Comparison of ENCODE assay signal across 9 cellular contexts in genomic region chr19:12669272-12670158, GRCh38. TPM values are rescaled to one million over a fixed set of nuclear protein-coding genes. Genes with fewer than 3 reads are reported as not detected.
DNase-seq lines count a peak whose midpoint lies in the region; ATAC-seq, FAIRE-seq and TF ChIP-seq lines count a peak whose summit lies in the region.
"Had no signal": no experiment of that assay in that cellular context is flagged by ENCODE, and none has a peak within 500 bp of the region (broad histone marks: within the 10 kb centered on the region; RNA-seq: fewer than 3 reads in every experiment).

No MANE protein-coding gene starts in this region.

- no peaks in the 10 kb centered on the region for H3K9me3 ChIP-seq in HepG2 (ENCODE audit: low read length)

- POLR2A ChIA-PET in HepG2 (lab: Yijun Ruan, JAX) = interaction anchor here (0.9 to 1.9 kb wide), 9 partner anchors 9 to 174 kb away, joined by 3 to 16 read pairs (median 4); partner anchors contain the start of genes DHPS, GET3, ZNF490 and ZNF791

- DNase-seq in COR-L47 (lab: John Stamatoyannopoulos, UW) (peak; percentile 65), NCI-H526 treated with DMSO at 0.1 percent for 48 hours (lab: John Stamatoyannopoulos, UW) (peak; percentile 69), dermis microvascular lymphatic vessel endothelial cell (ENCODE audit: low read depth in 2 of 2) (peak; percentile 83 to 89), HepG2 (ENCODE audit: low spot score) (peak; percentile 67)
- DNase-seq in activated CD4-positive, alpha-beta T cell treated with anti-CD3 and anti-CD28 coated beads, Interleukin-2, amount 50 U/mL, for 24 hours (ENCODE audit: low read depth in 1 of 2, low spot score in 1 of 2) = peak; percentile 63 to 70
- peak; percentile 67 to 73 for DNase-seq in stimulated activated CD4-positive, alpha-beta T cell treated with anti-CD3 and anti-CD28 coated beads, Interleukin-2, amount 100 ng/mL, for 48 hours

- peak overlapping the region; percentile 93 for H3K9ac ChIP-seq in HepG2 (ENCODE audit: insufficient read depth, low read depth, low read length)

- H3K4me3 ChIP-seq in HepG2 (replicated peaks in 1 of 3; ENCODE audit: insufficient read depth in 1 of 3, low read depth in 2 of 3, low read length in 3 of 3) = peak overlapping the region; percentile 77 to 96 (median 96)

- peaks cover 10 to 19% of the 10 kb centered on the region in 2 experiments for H3K36me3 ChIP-seq in HepG2 (replicated peaks in 1 of 2; ENCODE audit: control insufficient read depth in 1 of 2, insufficient read depth in 2 of 2, low read length in 2 of 2)

- TF ChIP-seq CTCF in HepG2 (CRISPR knock-in tag; IDR thresholded peaks at IDR 0.05) = no peak

- ATAC-seq in HG02885 (IDR thresholded peaks at IDR 0.05; ENCODE audit: poor library complexity, unreplicated experiment) (peak; percentile 38), HepG2 (peak; percentile 50), HG03095 (IDR thresholded peaks at IDR 0.05; ENCODE audit: unreplicated experiment) (no peak)

- TF ChIP-seq POLR2A in HepG2 (IDR thresholded peaks at IDR 0.05; ENCODE audit: insufficient read depth in 1 of 2, low read depth in 2 of 2, low read length in 2 of 2) = peak; percentile 66 to 77

- CTCF ChIA-PET in HepG2 (lab: Yijun Ruan, JAX; ENCODE audit: low intra/inter-chr PET ratio, low total read pairs) = no interaction called here

- TF ChIP-seq EP300 in HepG2 (IDR thresholded peaks at IDR 0.05; ENCODE audit: low read depth in 2 of 2, low read length in 2 of 2) (peak in 1 of 2 experiments; percentile 22; a peak in 1 of 4 replicates), HepG2 (CRISPR knock-in tag; IDR thresholded peaks at IDR 0.05; ENCODE audit: borderline replicate concordance) (no peak)

- in situ Hi-C loops in HepG2 (cut with HindIII; ENCODE audit: extremely low pct_ligation_motif_present, low pct_unique_long_range_greater_than_20kb) = loop anchor here (5.0 kb wide), 1 partner anchor 107 kb away; no protein-coding TSS in a partner anchor

- TSS peak; percentile 79 for BruUV-seq in HepG2 (replicated peaks; lab: Mats Ljungman, UMichigan)

- no peaks in the 10 kb centered on the region; a peak in 1 of 5 replicates for H3K27me3 ChIP-seq in HepG2 (ENCODE audit: control insufficient read depth in 1 of 2, insufficient read depth in 2 of 2, low read length in 2 of 2)

- H3K4me2 ChIP-seq in HepG2 (ENCODE audit: low read depth, low read length) = peak overlapping the region; percentile 97

- WGBS in HepG2 (ENCODE audit: low lambda C conversion rate) = 5% methylated on average over 22 of the region's 64 CpGs

- H4K20me1 ChIP-seq in HepG2 (ENCODE audit: insufficient read depth, low read length) = no peaks in the 10 kb centered on the region

- peak; percentile 93 for FAIRE-seq in HepG2 (lab: Jason Lieb, UNC)

- TF ChIP-seq RAD21 in HepG2 (CRISPR knock-in tag; IDR thresholded peaks at IDR 0.05) = no peak

- H3K79me2 ChIP-seq in HepG2 (ENCODE audit: insufficient read depth, low read length) = peaks cover 34% of the 10 kb centered on the region

- H3K27ac ChIP-seq in HepG2 (ENCODE audit: extremely low read length, insufficient read depth, low read length) = peak overlapping the region; percentile 88

- intact Hi-C loops in HepG2 (cut with micrococcal nuclease; ENCODE audit: unreplicated experiment) = no loop called here

- H2AFZ ChIP-seq in HepG2 (ENCODE audit: low read length) = peak overlapping the region; percentile 100

- H3K4me1 ChIP-seq in HepG2 (ENCODE audit: insufficient read depth, low read length) = peaks cover 43% of the 10 kb centered on the region

RNA-seq across cellular contexts. Expression of gene WDR83, which starts 2.9 kb away (rescaled TPM):
- 5.8 and 6.7 TPM in 2 replicates for total RNA-seq in dermis microvascular lymphatic vessel endothelial cell
- 9.9 and 10.7 TPM in 2 replicates for total RNA-seq in HepG2 (2016; rRNA removed; fragmentation: Illumina TruSeq; extraction: Trizol)
- total RNA-seq in HepG2 (2016; cell fraction: cytosol; rRNA removed; fragmentation: Illumina TruSeq; extraction: Trizol; ENCODE audit: low read depth) = 6.9 and 7.6 TPM in 2 replicates
- 11.3 and 11.8 TPM in 2 replicates for total RNA-seq in HepG2 (2016; cell fraction: insoluble cytoplasmic fraction; rRNA removed; fragmentation: Illumina TruSeq; extraction: Trizol)
- total RNA-seq in HepG2 (2016; cell fraction: membrane; rRNA removed; fragmentation: Illumina TruSeq; extraction: Trizol) = 8.4 and 8.9 TPM in 2 replicates
- total RNA-seq in HepG2 (2016; cell fraction: nucleus; rRNA removed; fragmentation: Illumina TruSeq; extraction: Trizol) = 7.7 and 8.0 TPM in 2 replicates
- polyA plus RNA-seq in HepG2 (2011; rRNA removed) = 4.5 and 5.4 TPM in 2 replicates
- 6.2 and 9.4 TPM in 2 replicates for polyA plus RNA-seq in HepG2 (2011; cell fraction: cytosol; rRNA removed)
- polyA plus RNA-seq in HepG2 (2011; cell fraction: nucleus; rRNA removed) = 11.3 and 12.7 TPM in 2 replicates
- polyA plus RNA-seq in HepG2 (2012) = 5.0 and 9.1 TPM in 2 replicates
- polyA plus RNA-seq in HepG2 (2016; cell fraction: cytosol; fragmentation: Illumina TruSeq; extraction: Trizol; ENCODE audit: low read depth) = 5.9 and 6.7 TPM in 2 replicates
- polyA plus RNA-seq in HepG2 (2016; cell fraction: insoluble cytoplasmic fraction; fragmentation: Illumina TruSeq; extraction: Trizol; ENCODE audit: low read depth) = 11.8 and 12.8 TPM in 2 replicates
- 8.3 and 8.5 TPM in 2 replicates for polyA plus RNA-seq in HepG2 (2016; cell fraction: membrane; fragmentation: Illumina TruSeq; extraction: Trizol; ENCODE audit: low read depth)
- polyA plus RNA-seq in HepG2 (2016; cell fraction: nucleus; fragmentation: Illumina TruSeq; extraction: Trizol; ENCODE audit: insufficient read depth, low read depth) = 13.7 and 15.3 TPM in 2 replicates
- polyA minus RNA-seq in HepG2 (2011; rRNA and poly(A)+ RNA removed; ENCODE audit: low replicate concordance) = 10.4 and 11.3 TPM in 2 replicates
- 1.6 and 2.4 TPM in 2 replicates for polyA minus RNA-seq in HepG2 (2011; cell fraction: cytosol; rRNA and poly(A)+ RNA removed)
- polyA minus RNA-seq in HepG2 (2011; cell fraction: nucleus; rRNA and poly(A)+ RNA removed) = 7.7 and 8.6 TPM in 2 replicates

RNA-seq across cellular contexts. Expression of gene MAN2B1, which starts 3.0 kb away (rescaled TPM):
- total RNA-seq in dermis microvascular lymphatic vessel endothelial cell = 35.4 and 68.9 TPM in 2 replicates
- total RNA-seq in HepG2 (2016; rRNA removed; fragmentation: Illumina TruSeq; extraction: Trizol) = 10.8 and 23.8 TPM in 2 replicates
- total RNA-seq in HepG2 (2016; cell fraction: cytosol; rRNA removed; fragmentation: Illumina TruSeq; extraction: Trizol; ENCODE audit: low read depth) = 4.0 and 5.4 TPM in 2 replicates
- 8.6 and 23.6 TPM in 2 replicates for total RNA-seq in HepG2 (2016; cell fraction: insoluble cytoplasmic fraction; rRNA removed; fragmentation: Illumina TruSeq; extraction: Trizol)
- 13.4 and 16.7 TPM in 2 replicates for total RNA-seq in HepG2 (2016; cell fraction: membrane; rRNA removed; fragmentation: Illumina TruSeq; extraction: Trizol)
- total RNA-seq in HepG2 (2016; cell fraction: nucleus; rRNA removed; fragmentation: Illumina TruSeq; extraction: Trizol) = 28.7 and 30.9 TPM in 2 replicates
- polyA plus RNA-seq in HepG2 (2011; rRNA removed) = 23.6 and 31.8 TPM in 2 replicates
- polyA plus RNA-seq in HepG2 (2011; cell fraction: cytosol; rRNA removed) = 26.5 and 29.6 TPM in 2 replicates
- polyA plus RNA-seq in HepG2 (2011; cell fraction: nucleus; rRNA removed) = 46.9 and 59.4 TPM in 2 replicates
- 38.9 and 46.8 TPM in 2 replicates for polyA plus RNA-seq in HepG2 (2012)
- polyA plus RNA-seq in HepG2 (2016; cell fraction: cytosol; fragmentation: Illumina TruSeq; extraction: Trizol; ENCODE audit: low read depth) = 4.9 and 6.4 TPM in 2 replicates
- polyA plus RNA-seq in HepG2 (2016; cell fraction: insoluble cytoplasmic fraction; fragmentation: Illumina TruSeq; extraction: Trizol; ENCODE audit: low read depth) = 10.9 and 14.9 TPM in 2 replicates
- polyA plus RNA-seq in HepG2 (2016; cell fraction: membrane; fragmentation: Illumina TruSeq; extraction: Trizol; ENCODE audit: low read depth) = 15.2 and 17.9 TPM in 2 replicates
- polyA plus RNA-seq in HepG2 (2016; cell fraction: nucleus; fragmentation: Illumina TruSeq; extraction: Trizol; ENCODE audit: insufficient read depth, low read depth) = 43.7 and 53.7 TPM in 2 replicates
- 15.2 and 23.5 TPM in 2 replicates for polyA minus RNA-seq in HepG2 (2011; rRNA and poly(A)+ RNA removed; ENCODE audit: low replicate concordance)
- 8.4 and 16.6 TPM in 2 replicates for polyA minus RNA-seq in HepG2 (2011; cell fraction: cytosol; rRNA and poly(A)+ RNA removed)
- 10.7 and 15.5 TPM in 2 replicates for polyA minus RNA-seq in HepG2 (2011; cell fraction: nucleus; rRNA and poly(A)+ RNA removed)

RNA-seq across cellular contexts. Expression of gene DHPS, which starts 12.2 kb away (rescaled TPM):
- total RNA-seq in dermis microvascular lymphatic vessel endothelial cell (46.1 and 53.2 TPM in 2 replicates), HepG2 (2016; rRNA removed; fragmentation: Illumina TruSeq; extraction: Trizol) (34.8 and 43.3 TPM in 2 replicates)
- 18.6 and 20.2 TPM in 2 replicates for total RNA-seq in HepG2 (2016; cell fraction: cytosol; rRNA removed; fragmentation: Illumina TruSeq; extraction: Trizol; ENCODE audit: low read depth)
- 36.3 and 41.9 TPM in 2 replicates for total RNA-seq in HepG2 (2016; cell fraction: insoluble cytoplasmic fraction; rRNA removed; fragmentation: Illumina TruSeq; extraction: Trizol)
- 18.6 and 23.3 TPM in 2 replicates for total RNA-seq in HepG2 (2016; cell fraction: membrane; rRNA removed; fragmentation: Illumina TruSeq; extraction: Trizol)
- total RNA-seq in HepG2 (2016; cell fraction: nucleus; rRNA removed; fragmentation: Illumina TruSeq; extraction: Trizol) = 44.1 and 48.8 TPM in 2 replicates
- 84.3 and 84.6 TPM in 2 replicates for polyA plus RNA-seq in HepG2 (2011; rRNA removed)
- 70.3 and 86.4 TPM in 2 replicates for polyA plus RNA-seq in HepG2 (2011; cell fraction: cytosol; rRNA removed)
- polyA plus RNA-seq in HepG2 (2011; cell fraction: nucleus; rRNA removed) = 180 and 198 TPM in 2 replicates
- 54.1 and 72.2 TPM in 2 replicates for polyA plus RNA-seq in HepG2 (2012)
- polyA plus RNA-seq in HepG2 (2016; cell fraction: cytosol; fragmentation: Illumina TruSeq; extraction: Trizol; ENCODE audit: low read depth) = 12.2 and 12.4 TPM in 2 replicates
- 34.0 and 35.3 TPM in 2 replicates for polyA plus RNA-seq in HepG2 (2016; cell fraction: insoluble cytoplasmic fraction; fragmentation: Illumina TruSeq; extraction: Trizol; ENCODE audit: low read depth)
- 12.8 and 13.6 TPM in 2 replicates for polyA plus RNA-seq in HepG2 (2016; cell fraction: membrane; fragmentation: Illumina TruSeq; extraction: Trizol; ENCODE audit: low read depth)
- 90.1 and 103 TPM in 2 replicates for polyA plus RNA-seq in HepG2 (2016; cell fraction: nucleus; fragmentation: Illumina TruSeq; extraction: Trizol; ENCODE audit: insufficient read depth, low read depth)
- polyA minus RNA-seq in HepG2 (2011; rRNA and poly(A)+ RNA removed; ENCODE audit: low replicate concordance) = 80.2 and 94.5 TPM in 2 replicates
- polyA minus RNA-seq in HepG2 (2011; cell fraction: cytosol; rRNA and poly(A)+ RNA removed) = 27.8 and 30.4 TPM in 2 replicates
- polyA minus RNA-seq in HepG2 (2011; cell fraction: nucleus; rRNA and poly(A)+ RNA removed) = 56.0 and 62.9 TPM in 2 replicates

RNA-seq across cellular contexts. Expression of gene GNG14, which starts 18.3 kb away (rescaled TPM):
- not detected in 2 replicates for total RNA-seq in dermis microvascular lymphatic vessel endothelial cell
- total RNA-seq in HepG2 (2016; rRNA removed; fragmentation: Illumina TruSeq; extraction: Trizol) = not detected in 2 replicates
- not detected in 2 replicates for total RNA-seq in HepG2 (2016; cell fraction: cytosol; rRNA removed; fragmentation: Illumina TruSeq; extraction: Trizol; ENCODE audit: low read depth)
- total RNA-seq in HepG2 (2016; cell fraction: insoluble cytoplasmic fraction; rRNA removed; fragmentation: Illumina TruSeq; extraction: Trizol) = not detected in 2 replicates
- not detected in 2 replicates for total RNA-seq in HepG2 (2016; cell fraction: membrane; rRNA removed; fragmentation: Illumina TruSeq; extraction: Trizol)
- not detected in 2 replicates for total RNA-seq in HepG2 (2016; cell fraction: nucleus; rRNA removed; fragmentation: Illumina TruSeq; extraction: Trizol)
- not detected in 2 replicates for polyA plus RNA-seq in HepG2 (2011; rRNA removed)
- polyA plus RNA-seq in HepG2 (2011; cell fraction: cytosol; rRNA removed) = not detected in 2 replicates
- polyA plus RNA-seq in HepG2 (2011; cell fraction: nucleus; rRNA removed) = 0.82 TPM in 1 of 2 replicates, not detected in the other
- not detected in 2 replicates for polyA plus RNA-seq in HepG2 (2012)
- polyA plus RNA-seq in HepG2 (2016; cell fraction: cytosol; fragmentation: Illumina TruSeq; extraction: Trizol; ENCODE audit: low read depth) = not detected in 2 replicates
- polyA plus RNA-seq in HepG2 (2016; cell fraction: insoluble cytoplasmic fraction; fragmentation: Illumina TruSeq; extraction: Trizol; ENCODE audit: low read depth) = not detected in 2 replicates
- not detected in 2 replicates for polyA plus RNA-seq in HepG2 (2016; cell fraction: membrane; fragmentation: Illumina TruSeq; extraction: Trizol; ENCODE audit: low read depth)
- not detected in 2 replicates for polyA plus RNA-seq in HepG2 (2016; cell fraction: nucleus; fragmentation: Illumina TruSeq; extraction: Trizol; ENCODE audit: insufficient read depth, low read depth)
- polyA minus RNA-seq in HepG2 (2011; rRNA and poly(A)+ RNA removed; ENCODE audit: low replicate concordance) = 0.68 and 1.9 TPM in 2 replicates
- polyA minus RNA-seq in HepG2 (2011; cell fraction: cytosol; rRNA and poly(A)+ RNA removed) = not detected in 2 replicates
- not detected in 2 replicates for polyA minus RNA-seq in HepG2 (2011; cell fraction: nucleus; rRNA and poly(A)+ RNA removed)
- total RNA-seq: pulmonary artery endothelial cell had no signal

RNA-seq across cellular contexts. Expression of gene FBXW9, which starts 26.9 kb away (rescaled TPM):
- total RNA-seq in dermis microvascular lymphatic vessel endothelial cell (6.2 and 9.0 TPM in 2 replicates), HepG2 (2016; rRNA removed; fragmentation: Illumina TruSeq; extraction: Trizol) (4.6 and 6.1 TPM in 2 replicates)
- 1.2 and 2.0 TPM in 2 replicates for total RNA-seq in HepG2 (2016; cell fraction: cytosol; rRNA removed; fragmentation: Illumina TruSeq; extraction: Trizol; ENCODE audit: low read depth)
- 3.8 and 6.5 TPM in 2 replicates for total RNA-seq in HepG2 (2016; cell fraction: insoluble cytoplasmic fraction; rRNA removed; fragmentation: Illumina TruSeq; extraction: Trizol)
- total RNA-seq in HepG2 (2016; cell fraction: membrane; rRNA removed; fragmentation: Illumina TruSeq; extraction: Trizol) = 2.3 and 2.8 TPM in 2 replicates
- total RNA-seq in HepG2 (2016; cell fraction: nucleus; rRNA removed; fragmentation: Illumina TruSeq; extraction: Trizol) = 5.5 and 5.9 TPM in 2 replicates
- polyA plus RNA-seq in HepG2 (2011; rRNA removed) = 5.7 and 7.0 TPM in 2 replicates
- 6.0 and 11.9 TPM in 2 replicates for polyA plus RNA-seq in HepG2 (2011; cell fraction: cytosol; rRNA removed)
- polyA plus RNA-seq in HepG2 (2011; cell fraction: nucleus; rRNA removed) = 21.5 and 25.3 TPM in 2 replicates
- polyA plus RNA-seq in HepG2 (2012) = 3.3 TPM in 2 replicates
- 1.7 and 1.9 TPM in 2 replicates for polyA plus RNA-seq in HepG2 (2016; cell fraction: cytosol; fragmentation: Illumina TruSeq; extraction: Trizol; ENCODE audit: low read depth)
- polyA plus RNA-seq in HepG2 (2016; cell fraction: insoluble cytoplasmic fraction; fragmentation: Illumina TruSeq; extraction: Trizol; ENCODE audit: low read depth) = 4.4 and 5.7 TPM in 2 replicates
- 1.9 and 2.7 TPM in 2 replicates for polyA plus RNA-seq in HepG2 (2016; cell fraction: membrane; fragmentation: Illumina TruSeq; extraction: Trizol; ENCODE audit: low read depth)
- 12.6 and 13.0 TPM in 2 replicates for polyA plus RNA-seq in HepG2 (2016; cell fraction: nucleus; fragmentation: Illumina TruSeq; extraction: Trizol; ENCODE audit: insufficient read depth, low read depth)
- polyA minus RNA-seq in HepG2 (2011; rRNA and poly(A)+ RNA removed; ENCODE audit: low replicate concordance) = 10.4 and 13.8 TPM in 2 replicates
- 3.2 and 4.4 TPM in 2 replicates for polyA minus RNA-seq in HepG2 (2011; cell fraction: cytosol; rRNA and poly(A)+ RNA removed)
- 2.7 and 4.4 TPM in 2 replicates for polyA minus RNA-seq in HepG2 (2011; cell fraction: nucleus; rRNA and poly(A)+ RNA removed)
